In genomic region chr13:99484405-99484981, GRCh38 we compare ENCODE assay signal across 15 cellular contexts.
DNase-seq lines count a peak whose midpoint lies in the region; ATAC-seq lines count a peak whose summit lies in the region.
"Had no signal": no experiment of that assay in that cellular context is flagged by ENCODE, and none has a peak within 500 bp of the region (broad histone marks: within the 10 kb centered on the region; RNA-seq: fewer than 3 reads in every experiment).

No MANE protein-coding gene starts in this region.

- DNase-seq in AG08396 (ENCODE audit: low spot score): peak; percentile 70
- peak; percentile 72 for DNase-seq in GM03348 (ENCODE audit: low spot score)
- peak; percentile 87 for DNase-seq in SKM-1 (lab: John Stamatoyannopoulos, UW; ENCODE audit: unreplicated experiment)
- peak; percentile 96 for DNase-seq in fibroblast of peridontal ligament (ENCODE audit: extremely low read depth)
- no peak for DNase-seq in NAMALWA (ENCODE audit: low spot score)
- DNase-seq in OCI-M2 (lab: John Stamatoyannopoulos, UW; ENCODE audit: unreplicated experiment): no peak
- DNase-seq: activated effector memory CD4-positive, alpha-beta T cell treated with Interleukin-2 at 50 U/mL for 16 hours; COR-L47; cortex of kidney; NCI-H510A; stimulated activated CD4-positive, alpha-beta T cell treated with anti-CD3 and anti-CD28 coated beads, Interleukin-4, amount 100 ng/mL, for 1 hour; T-helper 9 cell had no signal

- H3K9me3 Mint-ChIP-seq in stimulated activated memory B cell treated with anti-CD40 and anti-IgM and Interleukin-4, amounts not matched to agents 10 μg/mL and 1 μg/mL and 100 μg/mL, for 72 hours: peaks cover 8% of the 10 kb centered on the region

- no peak overlapping the region for H3K27ac Mint-ChIP-seq in stimulated activated memory B cell treated with anti-CD40 and anti-IgM and Interleukin-4, amounts not matched to agents 10 μg/mL and 1 μg/mL and 100 μg/mL, for 72 hours
- H3K27ac Mint-ChIP-seq: IgD-negative memory B cell had no signal

- H3K4me3 Mint-ChIP-seq in stimulated activated memory B cell treated with anti-CD40 and anti-IgM and Interleukin-4, amounts not matched to agents 10 μg/mL and 1 μg/mL and 100 μg/mL, for 72 hours: no peak overlapping the region
- H3K4me3 Mint-ChIP-seq: IgD-negative memory B cell had no signal

- peaks cover 24% of the 10 kb centered on the region for H3K36me3 Mint-ChIP-seq in stimulated activated memory B cell treated with anti-CD40 and anti-IgM and Interleukin-4, amounts not matched to agents 10 μg/mL and 1 μg/mL and 100 μg/mL, for 72 hours

- no peaks in the 10 kb centered on the region for H3K4me1 Mint-ChIP-seq in stimulated activated memory B cell treated with anti-CD40 and anti-IgM and Interleukin-4, amounts not matched to agents 10 μg/mL and 1 μg/mL and 100 μg/mL, for 72 hours

- ATAC-seq in stimulated activated memory B cell treated with anti-CD40 and anti-IgM and Interleukin-4, amounts not matched to agents 10 μg/mL and 1 μg/mL and 100 μg/mL, for 72 hours: no peak
- ATAC-seq in HG03442 (IDR thresholded peaks at IDR 0.05; ENCODE audit: unreplicated experiment): no peak

- H3K27me3 Mint-ChIP-seq in stimulated activated memory B cell treated with anti-CD40 and anti-IgM and Interleukin-4, amounts not matched to agents 10 μg/mL and 1 μg/mL and 100 μg/mL, for 72 hours: no peaks in the 10 kb centered on the region
- H3K27me3 Mint-ChIP-seq: IgD-negative memory B cell had no signal

Comparison
In these comparisons a context has a peak if more than half of its experiments do, and no peak if none do; other contexts are left out.
1. DNase-seq: peak in AG08396 (single experiment), GM03348 (single experiment), SKM-1 (single experiment) and fibroblast of peridontal ligament (single experiment); none in NAMALWA (single experiment) and OCI-M2 (single experiment).